ENCODE assay signal across 10 cellular contexts in genomic region chr15:81024265-81024875, GRCh38. TPM values are rescaled to one million over a fixed set of nuclear protein-coding genes. Genes with fewer than 3 reads are reported as not detected.
DNase-seq lines count a peak whose midpoint lies in the region; ATAC-seq, FAIRE-seq and TF ChIP-seq lines count a peak whose summit lies in the region.
"Had no signal": no experiment of that assay in that cellular context is flagged by ENCODE, and none has a peak within 500 bp of the region (broad histone marks: within the 10 kb centered on the region; RNA-seq: fewer than 3 reads in every experiment).

No MANE protein-coding gene starts in this region.

- peaks cover 32 to 34% of the 10 kb centered on the region in 2 experiments for H3K4me1 ChIP-seq in neutrophil (ENCODE audit: control insufficient read depth in 1 of 2, insufficient read depth in 1 of 2, low read depth in 1 of 2, low read length in 1 of 2)

- DNase-seq in GM12891 (ENCODE audit: insufficient read length, low spot score) (no peak), NOMO-1 (lab: John Stamatoyannopoulos, UW; ENCODE audit: unreplicated experiment in 2 of 2) (peak; percentile 58 to 61), choroid plexus epithelial cell (ENCODE audit: low read depth) (peak; percentile 6), midbrain (lab: John Stamatoyannopoulos, UW) (no peak)

- no peak for TF ChIP-seq POLR2A in GM12891 (IDR thresholded peaks at IDR 0.05; ENCODE audit: low read depth, low read length)

- H3K27ac ChIP-seq in neutrophil, result peak overlapping the region; percentile 81

- no peaks in the 10 kb centered on the region for H3K27me3 ChIP-seq in neutrophil

- no peaks in the 10 kb centered on the region for H3K36me3 ChIP-seq in neutrophil

- TF ChIP-seq CTCF in choroid plexus epithelial cell (conservative IDR thresholded peaks at IDR 0.05; ENCODE audit: low read depth, low read length), result no peak
- no peak for TF ChIP-seq CTCF in neutrophil (IDR thresholded peaks at IDR 0.05)

- peak; percentile 31 for FAIRE-seq in GM12891 (lab: Jason Lieb, UNC)
- FAIRE-seq: endometrium, H1 had no signal

- H3K4me3 ChIP-seq in choroid plexus epithelial cell (ENCODE audit: low read depth, low read length) (no peak overlapping the region), neutrophil (ENCODE audit: low read depth in 1 of 2, low read length in 1 of 2) (peak overlapping the region; percentile 35 to 48)

- H3K9me3 ChIP-seq in neutrophil, result no peaks in the 10 kb centered on the region

- ATAC-seq in HG03039 (IDR thresholded peaks at IDR 0.05; ENCODE audit: unreplicated experiment), result no peak
- no peak for ATAC-seq in GM21717 (IDR thresholded peaks at IDR 0.05; ENCODE audit: unreplicated experiment)
- no peak for ATAC-seq in GM18873 (IDR thresholded peaks at IDR 0.05; ENCODE audit: low FRiP score, unreplicated experiment)

TF ChIP-seq in GM12891, 5 proteins besides CTCF, POLR2A, EP300 and RAD21:
- no peak for TF ChIP-seq SPI1 (IDR thresholded peaks at IDR 0.05; ENCODE audit: low read depth, low read length)
- TF ChIP-seq POU2F2 (IDR thresholded peaks at IDR 0.05; ENCODE audit: low read depth, low read length), result no peak
- no peak for TF ChIP-seq POLR2AphosphoS5 (IDR thresholded peaks at IDR 0.05; ENCODE audit: low read depth, low read length)
- TF ChIP-seq TAF1 (IDR thresholded peaks at IDR 0.05; ENCODE audit: low read depth, low read length), result no peak
- TF ChIP-seq PAX5 (IDR thresholded peaks at IDR 0.05; ENCODE audit: insufficient read depth, low read length, severe bottlenecking), result no peak

RNA-seq across cellular contexts. Expression of gene TLNRD1, which starts 23.6 kb away (rescaled TPM):
- 6.8 TPM for polyA plus RNA-seq in GM12891 (2012; ENCODE audit: low read depth, missing spikeins)

RNA-seq across cellular contexts. Expression of gene MESD, which starts 34.8 kb away (rescaled TPM):
- polyA plus RNA-seq in GM12891 (2012; ENCODE audit: low read depth, missing spikeins), result 12.6 TPM

Comparison
In these comparisons a context has a peak if more than half of its experiments do, and no peak if none do; other contexts are left out.
1. DNase-seq: peak in NOMO-1 (2 of 2) and choroid plexus epithelial cell (single experiment); none in GM12891 (single experiment) and midbrain (single experiment).